In the genomic region with DNA sequence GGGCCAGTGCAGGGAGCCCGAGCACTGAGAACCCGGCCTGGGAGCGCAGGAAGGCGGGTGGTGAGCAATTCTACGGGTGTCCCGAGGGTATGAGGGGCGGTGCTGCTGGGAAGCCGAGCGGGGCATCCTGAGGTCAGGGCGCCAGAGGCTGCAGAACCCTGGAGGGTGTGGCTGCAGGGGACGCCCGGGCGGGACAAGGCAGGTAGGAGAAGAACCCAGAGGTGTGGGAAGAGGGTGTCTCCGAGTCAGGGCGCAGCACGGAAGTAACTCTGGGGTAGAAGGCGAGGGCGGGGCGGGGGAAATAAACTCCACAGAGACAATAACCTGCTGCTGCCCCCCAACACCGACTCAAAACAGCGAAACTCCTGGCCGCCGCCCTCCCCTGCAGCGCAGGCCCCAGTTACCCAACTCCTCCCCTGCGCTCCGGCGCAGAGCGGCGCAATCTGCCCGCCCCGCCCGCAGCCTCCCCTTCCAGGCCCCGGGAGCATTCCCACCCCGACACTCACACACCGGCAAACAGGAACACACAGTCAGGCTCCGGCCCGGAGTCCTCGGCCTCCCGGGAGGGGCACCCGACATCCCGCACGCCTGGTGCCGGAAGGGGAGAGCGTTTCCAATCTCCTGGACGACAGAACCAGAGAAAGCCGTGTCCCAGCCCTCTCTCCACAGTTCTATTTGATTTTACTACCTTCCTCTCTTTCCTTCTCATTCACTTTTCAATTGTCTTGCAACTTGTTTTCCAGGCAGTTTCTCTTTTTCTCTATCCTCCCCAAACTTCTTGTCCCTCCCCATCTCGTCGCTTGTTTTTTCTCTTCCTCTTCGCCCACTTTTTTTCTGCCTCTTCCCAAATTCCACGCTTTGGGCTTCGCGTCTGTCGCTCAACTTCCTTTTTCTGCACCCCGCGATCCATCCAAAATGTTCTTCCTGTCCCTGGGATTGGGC, we compare ENCODE assay signal across 1 cellular context.
TF ChIP-seq lines count a peak whose summit lies in the region.

No MANE protein-coding gene starts in this region.

TF ChIP-seq in IMR-90, 13 proteins besides CTCF, POLR2A, EP300 and RAD21 (continued from another document):
- TF ChIP-seq, protein P1, sequence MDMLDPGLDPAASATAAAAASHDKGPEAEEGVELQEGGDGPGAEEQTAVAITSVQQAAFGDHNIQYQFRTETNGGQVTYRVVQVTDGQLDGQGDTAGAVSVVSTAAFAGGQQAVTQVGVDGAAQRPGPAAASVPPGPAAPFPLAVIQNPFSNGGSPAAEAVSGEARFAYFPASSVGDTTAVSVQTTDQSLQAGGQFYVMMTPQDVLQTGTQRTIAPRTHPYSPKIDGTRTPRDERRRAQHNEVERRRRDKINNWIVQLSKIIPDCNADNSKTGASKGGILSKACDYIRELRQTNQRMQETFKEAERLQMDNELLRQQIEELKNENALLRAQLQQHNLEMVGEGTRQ (IDR thresholded peaks at IDR 0.05; ENCODE audit: low read depth, low read length) = no peak
